ENCODE assay signal across 7 cellular contexts in genomic region chr2:70169654-70170245, GRCh38. TPM values are rescaled to one million over a fixed set of nuclear protein-coding genes. Genes with fewer than 3 reads are reported as not detected.
A peak's percentile ranks its signal among the peaks of the same experiment; 100 is the strongest.
DNase-seq lines count a peak whose midpoint lies in the region; ATAC-seq, FAIRE-seq and TF ChIP-seq lines count a peak whose summit lies in the region.
"Not testable (repeated sequence)": the region's sequence is repeated elsewhere in the genome, so short reads cannot be mapped to it uniquely, and the experiment has no call there.

No MANE protein-coding gene starts in this region.

- not testable (repeated sequence) for H3K27ac Mint-ChIP-seq in GM23338
- peak overlapping the region; percentile 94 for H3K27ac Mint-ChIP-seq in nephron progenitor cell

- not testable (repeated sequence) for DNase-seq in GM23338 (ENCODE audit: low spot score); PC-9; K562 (ENCODE audit: extremely low read depth in 1 of 4, low spot score in 3 of 4); nephron progenitor cell
- peak; percentile 44 for DNase-seq in left kidney (ENCODE audit: low read depth, low spot score)
- peak; percentile 55 for DNase-seq in mesenteric fat pad (ENCODE audit: low spot score)
- DNase-seq in upper lobe of right lung, result peak; percentile 35

- intact Hi-C loops in PC-9 (cut with micrococcal nuclease; ENCODE audit: unreplicated experiment); K562 (cut with micrococcal nuclease); upper lobe of right lung (cut with DNase I): not testable (repeated sequence)

- POLR2A ChIA-PET in PC-9 (lab: Charles Lee; ENCODE audit: unreplicated experiment), result not testable (repeated sequence)
- POLR2A ChIA-PET in K562 (lab: Yijun Ruan, JAX), result interaction anchor here (0.5 to 1.5 kb wide), 4 partner anchors 21 to 1839 kb away, joined by 3 to 5 read pairs (median 4); partner anchors contain the start of genes C2orf42 and GMCL1

- H3K9ac ChIP-seq in K562 (ENCODE audit: insufficient read depth in 1 of 2, low read depth in 2 of 2, low read length in 2 of 2), result not testable (repeated sequence)

- TF ChIP-seq EP300 in K562 (IDR thresholded peaks at IDR 0.05; ENCODE audit: low read length), result not testable (repeated sequence)

- H3K36me3 Mint-ChIP-seq in GM23338 (ENCODE audit: low read depth) (peaks cover 45% of the 10 kb centered on the region), nephron progenitor cell (ENCODE audit: low read depth) (peaks cover 64% of the 10 kb centered on the region)

- not testable (repeated sequence) for H3K4me1 Mint-ChIP-seq in GM23338
- peaks cover 23% of the 10 kb centered on the region for H3K4me1 Mint-ChIP-seq in nephron progenitor cell

- FAIRE-seq in K562 (lab: Jason Lieb, UNC), result not testable (repeated sequence)

- not testable (repeated sequence) for H2AFZ ChIP-seq in GM23338, PC-9
- 0 out of 2 replicates have a peak overlapping the region, but pooled peaks have one; percentile 76 for H2AFZ ChIP-seq in K562 (ENCODE audit: low read depth, low read length)

- not testable (repeated sequence) for H3K4me3 Mint-ChIP-seq in GM23338, nephron progenitor cell

- H3K4me1 ChIP-seq in GM23338 (ENCODE audit: insufficient read depth); upper lobe of right lung: not testable (repeated sequence)
- peaks cover 10% of the 10 kb centered on the region for H3K4me1 ChIP-seq in PC-9 (replicated peaks; ENCODE audit: insufficient read depth)
- peaks cover 11% of the 10 kb centered on the region in 2 experiments; a peak in 4 of 5 replicates for H3K4me1 ChIP-seq in K562 (replicated peaks in 1 of 2; ENCODE audit: control insufficient read depth in 2 of 2, insufficient read depth in 2 of 2, low read length in 2 of 2)

- not testable (repeated sequence) for TF ChIP-seq RAD21 in K562 (CRISPR knock-in tag; conservative IDR thresholded peaks at IDR 0.05 in 1 of 2, IDR thresholded peaks at IDR 0.05 in 1 of 2)

- TF ChIP-seq CTCF in GM23338 (conservative IDR thresholded peaks at IDR 0.05; ENCODE audit: low read depth in 2 of 2); PC-9 (conservative IDR thresholded peaks at IDR 0.05); K562 (IDR thresholded peaks at IDR 0.05 in 2 of 3, conservative IDR thresholded peaks at IDR 0.05 in 1 of 3; ENCODE audit: insufficient read depth in 2 of 3, low read depth in 1 of 3, low read length in 3 of 3); nephron progenitor cell (IDR thresholded peaks at IDR 0.05); upper lobe of right lung (IDR thresholded peaks at IDR 0.05): not testable (repeated sequence)

- not testable (repeated sequence) for H3K9me2 ChIP-seq in GM23338 (ENCODE audit: insufficient read depth); PC-9 (ENCODE audit: insufficient read depth)

- H4K20me1 ChIP-seq in GM23338 (replicated peaks; ENCODE audit: insufficient read depth); PC-9 (ENCODE audit: insufficient read depth); K562 (replicated peaks; ENCODE audit: control insufficient read depth, insufficient read depth, low read length): not testable (repeated sequence)

- not testable (repeated sequence) for H3K79me2 ChIP-seq in GM23338 (replicated peaks; ENCODE audit: insufficient read depth); PC-9 (ENCODE audit: low read depth); K562 (ENCODE audit: control insufficient read depth, insufficient read depth, low read length)

- not testable (repeated sequence) for H3F3A ChIP-seq in GM23338 (replicated peaks; ENCODE audit: low read depth); PC-9 (ENCODE audit: insufficient read depth, low read depth)

- not testable (repeated sequence) for TF ChIP-seq POLR2A in K562 (conservative IDR thresholded peaks at IDR 0.05)

- not testable (repeated sequence) for H3K9me1 ChIP-seq in K562 (ENCODE audit: control insufficient read depth, insufficient read depth, low read length)

- not testable (repeated sequence) for H3K27me3 ChIP-seq in GM23338 (ENCODE audit: insufficient read depth); PC-9 (ENCODE audit: insufficient read depth, low read depth); K562 (ENCODE audit: control insufficient read depth in 2 of 2, insufficient read depth in 2 of 2, low read length in 2 of 2); upper lobe of right lung

- H3K27ac ChIP-seq in GM23338 (ENCODE audit: low read depth) (peak overlapping the region; percentile 45; the same call in 1 of the 2 replicates), K562 (ENCODE audit: extremely low read depth, low read depth, low read length) (peak overlapping the region; percentile 69; the same call in 1 of the 3 replicates)
- not testable (repeated sequence) for H3K27ac ChIP-seq in PC-9, upper lobe of right lung

- H3K4me3 ChIP-seq in GM23338, PC-9, K562, upper lobe of right lung: not testable (repeated sequence)

- in situ Hi-C loops in K562 (cut with MboI), result not testable (repeated sequence)

- H3K36me3 ChIP-seq in GM23338 (ENCODE audit: insufficient read depth); PC-9 (ENCODE audit: low read depth): not testable (repeated sequence)
- H3K36me3 ChIP-seq in K562 (ENCODE audit: control insufficient read depth, insufficient read depth, low read length) (peaks cover 21% of the 10 kb centered on the region; the same call in 2 of the 3 replicates), upper lobe of right lung (peaks cover 89% of the 10 kb centered on the region)

- H3K27me3 Mint-ChIP-seq in GM23338 (ENCODE audit: insufficient read depth, low read depth, poor library complexity); nephron progenitor cell (ENCODE audit: low read depth, poor library complexity): not testable (repeated sequence)

- not testable (repeated sequence) for H3K9me3 Mint-ChIP-seq in GM23338, nephron progenitor cell

- not testable (repeated sequence) for ATAC-seq in GM23338, K562, upper lobe of right lung

- not testable (repeated sequence) for H3K9me3 ChIP-seq in PC-9 (ENCODE audit: insufficient read depth, low read depth); K562 (replicated peaks; ENCODE audit: control insufficient read depth, insufficient read depth, low read depth, low read length); upper lobe of right lung

- not testable (repeated sequence) for BruUV-seq in PC-9 (replicated peaks; lab: Mats Ljungman, UMichigan); K562 (replicated peaks; lab: Mats Ljungman, UMichigan)

- CTCF ChIA-PET in PC-9 (lab: Charles Lee), result interaction anchor here (0.6 to 0.7 kb wide), 2 partner anchors 238 to 257 kb away, joined by 3 to 4 read pairs; no protein-coding TSS in a partner anchor
- CTCF ChIA-PET in K562 (lab: Yijun Ruan, JAX; ENCODE audit: low intra/inter-chr PET ratio), result not testable (repeated sequence)

- WGBS in K562 (ENCODE audit: insufficient coverage, low coverage, missing lambda C conversion rate), result 79% methylated on average over 11 of the region's 11 CpGs

- not testable (repeated sequence) for H3K4me2 ChIP-seq in GM23338; K562 (ENCODE audit: insufficient read depth, low read length)
- 0 out of 2 replicates have a peak overlapping the region, but pooled peaks have one; percentile 31 for H3K4me2 ChIP-seq in PC-9

TF ChIP-seq in K562, 482 proteins besides CTCF, POLR2A, EP300 and RAD21:
- TF ChIP-seq CBFA2T3 (IDR thresholded peaks at IDR 0.05) (peak; percentile 40; the same call in 1 of the 2 replicates), KDM1A (IDR thresholded peaks at IDR 0.05) (peak; percentile 58 to 61; a peak in 2 of 4 replicates)
TF ChIP-seq in K562: peak in this region for 2; not testable (repeated sequence) for 480.

RNA-seq across cellular contexts. Expression of gene C2orf42, which starts 21.1 kb away (rescaled TPM):
- total RNA-seq in GM23338 (2014; rRNA removed; shearing (Covaris generic)), result 6.9 and 12.7 TPM in 2 replicates
- polyA plus RNA-seq in GM23338 (2016; fragmentation: Nextera tagmentation; extraction: Ambion mirVana) (3.4 and 4.3 TPM in 2 replicates), K562 (2011; rRNA removed) (5.9 and 7.7 TPM in 2 replicates), K562 (2014; fragmentation: Illumina TruSeq; extraction: Trizol) (5.8 and 7.1 TPM in 2 replicates), K562 (2014; fragmentation: Nextera tagmentation; extraction: Ambion mirVana) (1 to 10 TPM; 4.6 to 4.9 TPM), K562 (2014; rRNA removed) (5.6 and 8.4 TPM in 2 replicates)
- total RNA-seq in PC-9 (2021) (12.7 and 14.3 TPM in 2 replicates), K562 (2014; rRNA removed) (9.4 and 10.9 TPM in 2 replicates), K562 (2014; rRNA removed; fragmentation: Illumina TruSeq; extraction: Trizol) (7.1 and 7.7 TPM in 2 replicates), K562 (2015; rRNA removed; fragmentation: Illumina TruSeq; extraction: Trizol) (6.7 and 7.5 TPM in 2 replicates), K562 (2021) (7.3 and 9.6 TPM in 2 replicates), mesenteric fat pad (10.9 TPM), upper lobe of right lung (9.6 TPM)
- 50.0 and 60.5 TPM in 2 replicates for total RNA-seq in K562 (2011; cell fraction: chromatin; rRNA removed; ENCODE audit: low replicate concordance)
- total RNA-seq in K562 (2011; cell fraction: nucleolus; rRNA removed), result 36.7 and 37.4 TPM in 2 replicates
- total RNA-seq in K562 (2011; cell fraction: nucleoplasm; rRNA removed), result 43.0 and 56.3 TPM in 2 replicates
- 2.8 and 4.8 TPM in 2 replicates for polyA plus RNA-seq in K562 (2011; cell fraction: cytosol; rRNA removed)
- 10.2 and 15.6 TPM in 2 replicates for polyA plus RNA-seq in K562 (2011; cell fraction: nucleus; rRNA removed)
- polyA plus RNA-seq in K562 (2012), result 4.8 and 5.4 TPM in 2 replicates
- polyA minus RNA-seq in K562 (2011; rRNA and poly(A)+ RNA removed), result 20.2 and 25.2 TPM in 2 replicates
- polyA minus RNA-seq in K562 (2011; cell fraction: cytosol; rRNA and poly(A)+ RNA removed), result 5.1 and 7.4 TPM in 2 replicates
- 16.3 and 20.2 TPM in 2 replicates for polyA minus RNA-seq in K562 (2011; cell fraction: nucleus; rRNA and poly(A)+ RNA removed)
